Comparison of ENCODE assay signal across 2 cellular contexts in the genomic region with DNA sequence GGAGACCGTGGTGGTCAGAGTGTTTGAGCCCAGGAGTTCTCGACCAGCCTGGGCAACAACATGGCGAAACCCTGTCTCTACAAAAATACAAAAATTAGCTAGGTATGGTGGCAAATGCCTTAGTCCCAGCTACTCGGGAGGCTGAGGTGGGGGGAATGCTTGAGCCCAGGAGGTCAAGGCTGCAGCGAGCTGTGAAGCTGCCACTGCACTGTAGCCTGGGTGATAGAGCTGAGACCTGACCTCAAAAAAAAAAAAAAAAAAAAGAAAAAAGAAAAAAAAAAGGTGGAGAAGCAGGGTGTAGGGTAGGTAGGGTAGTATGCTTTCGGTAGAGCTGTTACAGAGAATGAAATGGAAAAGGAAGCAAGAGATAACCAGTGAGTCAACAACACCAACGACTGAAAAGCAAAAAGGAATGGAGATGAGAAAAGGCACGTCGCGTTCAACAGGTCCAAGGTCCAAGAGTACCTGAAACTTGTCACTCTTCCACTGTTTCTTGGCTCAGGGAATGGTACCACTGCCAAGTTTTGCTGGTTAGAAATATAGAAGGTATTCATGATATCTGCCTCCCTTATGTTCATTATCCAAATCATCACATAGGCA.
A peak's percentile ranks its signal among the peaks of the same experiment; 100 is the strongest.
TF ChIP-seq lines count a peak whose summit lies in the region.

No MANE protein-coding gene starts in this region.

TF ChIP-seq in GM23338, 12 proteins besides CTCF, POLR2A, EP300 and RAD21:
- TF ChIP-seq POLR2AphosphoS5 (IDR thresholded peaks at IDR 0.05; ENCODE audit: low read depth) = no peak
- TF ChIP-seq, protein P1, sequence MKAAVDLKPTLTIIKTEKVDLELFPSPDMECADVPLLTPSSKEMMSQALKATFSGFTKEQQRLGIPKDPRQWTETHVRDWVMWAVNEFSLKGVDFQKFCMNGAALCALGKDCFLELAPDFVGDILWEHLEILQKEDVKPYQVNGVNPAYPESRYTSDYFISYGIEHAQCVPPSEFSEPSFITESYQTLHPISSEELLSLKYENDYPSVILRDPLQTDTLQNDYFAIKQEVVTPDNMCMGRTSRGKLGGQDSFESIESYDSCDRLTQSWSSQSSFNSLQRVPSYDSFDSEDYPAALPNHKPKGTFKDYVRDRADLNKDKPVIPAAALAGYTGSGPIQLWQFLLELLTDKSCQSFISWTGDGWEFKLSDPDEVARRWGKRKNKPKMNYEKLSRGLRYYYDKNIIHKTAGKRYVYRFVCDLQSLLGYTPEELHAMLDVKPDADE (IDR thresholded peaks at IDR 0.05) = no peak
- TF ChIP-seq JUNB (IDR thresholded peaks at IDR 0.05; ENCODE audit: unreplicated experiment) = no peak
- TF ChIP-seq ZNF331 (CRISPR knock-in tag; IDR thresholded peaks at IDR 0.05; ENCODE audit: low read depth) = no peak
TF ChIP-seq in GM23338: peak in this region for 0.

TF ChIP-seq in liver, 16 proteins besides CTCF, POLR2A, EP300 and RAD21:
- TF ChIP-seq HNF4G (IDR thresholded peaks at IDR 0.05) (peak; percentile 94), NR2F2 (IDR thresholded peaks at IDR 0.05) (no peak), FOXA1 (IDR thresholded peaks at IDR 0.05) (peak; percentile 67), RXRA (IDR thresholded peaks at IDR 0.05) (peak; percentile 68 to 73), TAF1 (conservative IDR thresholded peaks at IDR 0.05) (no peak), GABPA (IDR thresholded peaks at IDR 0.05 in 1 of 2, conservative IDR thresholded peaks at IDR 0.05 in 1 of 2) (no peak), SP1 (IDR thresholded peaks at IDR 0.05) (peak; percentile 91), JUND (IDR thresholded peaks at IDR 0.05) (peak; percentile 72 to 76), FOXA2 (IDR thresholded peaks at IDR 0.05) (peak; percentile 92), HNF4A (conservative IDR thresholded peaks at IDR 0.05) (peak; percentile 96 to 98), YY1 (IDR thresholded peaks at IDR 0.05) (peak; percentile 84), EGR1 (IDR thresholded peaks at IDR 0.05; ENCODE audit: low read depth in 2 of 2) (no peak)
- TF ChIP-seq, protein P2, sequence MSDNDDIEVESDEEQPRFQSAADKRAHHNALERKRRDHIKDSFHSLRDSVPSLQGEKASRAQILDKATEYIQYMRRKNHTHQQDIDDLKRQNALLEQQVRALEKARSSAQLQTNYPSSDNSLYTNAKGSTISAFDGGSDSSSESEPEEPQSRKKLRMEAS (IDR thresholded peaks at IDR 0.05) = peak; percentile 66
- TF ChIP-seq, protein P3, sequence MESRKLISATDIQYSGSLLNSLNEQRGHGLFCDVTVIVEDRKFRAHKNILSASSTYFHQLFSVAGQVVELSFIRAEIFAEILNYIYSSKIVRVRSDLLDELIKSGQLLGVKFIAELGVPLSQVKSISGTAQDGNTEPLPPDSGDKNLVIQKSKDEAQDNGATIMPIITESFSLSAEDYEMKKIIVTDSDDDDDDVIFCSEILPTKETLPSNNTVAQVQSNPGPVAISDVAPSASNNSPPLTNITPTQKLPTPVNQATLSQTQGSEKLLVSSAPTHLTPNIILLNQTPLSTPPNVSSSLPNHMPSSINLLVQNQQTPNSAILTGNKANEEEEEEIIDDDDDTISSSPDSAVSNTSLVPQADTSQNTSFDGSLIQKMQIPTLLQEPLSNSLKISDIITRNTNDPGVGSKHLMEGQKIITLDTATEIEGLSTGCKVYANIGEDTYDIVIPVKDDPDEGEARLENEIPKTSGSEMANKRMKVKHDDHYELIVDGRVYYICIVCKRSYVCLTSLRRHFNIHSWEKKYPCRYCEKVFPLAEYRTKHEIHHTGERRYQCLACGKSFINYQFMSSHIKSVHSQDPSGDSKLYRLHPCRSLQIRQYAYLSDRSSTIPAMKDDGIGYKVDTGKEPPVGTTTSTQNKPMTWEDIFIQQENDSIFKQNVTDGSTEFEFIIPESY (IDR thresholded peaks at IDR 0.05) = peak; percentile 60
- TF ChIP-seq, protein P4, sequence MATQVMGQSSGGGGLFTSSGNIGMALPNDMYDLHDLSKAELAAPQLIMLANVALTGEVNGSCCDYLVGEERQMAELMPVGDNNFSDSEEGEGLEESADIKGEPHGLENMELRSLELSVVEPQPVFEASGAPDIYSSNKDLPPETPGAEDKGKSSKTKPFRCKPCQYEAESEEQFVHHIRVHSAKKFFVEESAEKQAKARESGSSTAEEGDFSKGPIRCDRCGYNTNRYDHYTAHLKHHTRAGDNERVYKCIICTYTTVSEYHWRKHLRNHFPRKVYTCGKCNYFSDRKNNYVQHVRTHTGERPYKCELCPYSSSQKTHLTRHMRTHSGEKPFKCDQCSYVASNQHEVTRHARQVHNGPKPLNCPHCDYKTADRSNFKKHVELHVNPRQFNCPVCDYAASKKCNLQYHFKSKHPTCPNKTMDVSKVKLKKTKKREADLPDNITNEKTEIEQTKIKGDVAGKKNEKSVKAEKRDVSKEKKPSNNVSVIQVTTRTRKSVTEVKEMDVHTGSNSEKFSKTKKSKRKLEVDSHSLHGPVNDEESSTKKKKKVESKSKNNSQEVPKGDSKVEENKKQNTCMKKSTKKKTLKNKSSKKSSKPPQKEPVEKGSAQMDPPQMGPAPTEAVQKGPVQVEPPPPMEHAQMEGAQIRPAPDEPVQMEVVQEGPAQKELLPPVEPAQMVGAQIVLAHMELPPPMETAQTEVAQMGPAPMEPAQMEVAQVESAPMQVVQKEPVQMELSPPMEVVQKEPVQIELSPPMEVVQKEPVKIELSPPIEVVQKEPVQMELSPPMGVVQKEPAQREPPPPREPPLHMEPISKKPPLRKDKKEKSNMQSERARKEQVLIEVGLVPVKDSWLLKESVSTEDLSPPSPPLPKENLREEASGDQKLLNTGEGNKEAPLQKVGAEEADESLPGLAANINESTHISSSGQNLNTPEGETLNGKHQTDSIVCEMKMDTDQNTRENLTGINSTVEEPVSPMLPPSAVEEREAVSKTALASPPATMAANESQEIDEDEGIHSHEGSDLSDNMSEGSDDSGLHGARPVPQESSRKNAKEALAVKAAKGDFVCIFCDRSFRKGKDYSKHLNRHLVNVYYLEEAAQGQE (IDR thresholded peaks at IDR 0.05) = peak; percentile 77
- TF ChIP-seq, protein P5, sequence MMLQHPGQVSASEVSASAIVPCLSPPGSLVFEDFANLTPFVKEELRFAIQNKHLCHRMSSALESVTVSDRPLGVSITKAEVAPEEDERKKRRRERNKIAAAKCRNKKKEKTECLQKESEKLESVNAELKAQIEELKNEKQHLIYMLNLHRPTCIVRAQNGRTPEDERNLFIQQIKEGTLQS (IDR thresholded peaks at IDR 0.05) = no peak
